In the genomic region with DNA sequence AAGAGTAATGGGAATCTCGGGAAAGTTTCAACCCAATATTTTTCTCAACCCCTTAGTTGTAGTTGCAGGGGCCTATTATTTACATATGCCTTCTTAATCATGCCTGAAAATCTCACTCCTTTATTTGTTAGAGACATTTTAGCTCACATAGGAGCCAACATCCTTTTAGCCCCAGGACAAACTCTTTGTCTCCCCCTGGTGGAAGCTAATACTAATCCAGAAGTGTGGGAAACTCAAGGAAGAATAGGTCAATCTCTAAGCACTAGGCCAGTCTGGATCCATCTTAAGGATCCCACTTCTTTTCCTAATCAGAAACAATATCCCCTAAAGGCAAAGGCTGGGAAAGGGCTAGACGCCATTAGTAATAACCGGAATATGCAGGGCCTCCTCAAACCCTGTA, we compare ENCODE assay signal across 17 cellular contexts.
DNase-seq lines count a peak whose midpoint lies in the region; ATAC-seq, FAIRE-seq and TF ChIP-seq lines count a peak whose summit lies in the region.
"Had no signal": no experiment of that assay in that cellular context is flagged by ENCODE, and none has a peak within 500 bp of the region (broad histone marks: within the 10 kb centered on the region; RNA-seq: fewer than 3 reads in every experiment).

No MANE protein-coding gene starts in this region.

- peak in 1 of 2 experiments; percentile 21 for DNase-seq in A549 (ENCODE audit: low read depth in 1 of 2, low spot score in 1 of 2)
- DNase-seq in GM12864 (ENCODE audit: low read depth): no peak
- peak; percentile 11 for DNase-seq in NB4 (ENCODE audit: low read depth)
- no peak for DNase-seq in endodermal cell
- DNase-seq in NCI-H2081 treated with DMSO at 0.1 percent for 48 hours (lab: John Stamatoyannopoulos, UW): no peak
- DNase-seq in sciatic nerve (ENCODE audit: low spot score): no peak
- DNase-seq in Right ventricle myocardium superior: no peak
- no peak for DNase-seq in activated effector memory CD4-positive, alpha-beta T cell treated with Interleukin-2 at 50 U/mL for 16 hours
- DNase-seq: left cardiac atrium, naive B cell, NCI-H1694, retina, SHP77 treated with DMSO at 0.1 percent for 48 hours had no signal

- POLR2A ChIA-PET in A549 (lab: Yijun Ruan, JAX): no interaction called here

- H3K36me3 ChIP-seq in endodermal cell (ENCODE audit: control insufficient read depth, insufficient read depth, low read length): no peaks in the 10 kb centered on the region
- H3K36me3 ChIP-seq: tibial nerve had no signal

- H3K9me3 Mint-ChIP-seq in endodermal cell: peaks cover 87% of the 10 kb centered on the region

- no peak overlapping the region for H3K27ac Mint-ChIP-seq in endodermal cell
- H3K27ac Mint-ChIP-seq: B cell, brain, naive B cell had no signal

- intact Hi-C loops in sciatic nerve (cut with DNase I): no loop called here
- intact Hi-C loops in Right ventricle myocardium superior (cut with DNase I): no loop called here

- H3K4me1 ChIP-seq in A549 (no peaks in the 10 kb centered on the region), endodermal cell (ENCODE audit: control insufficient read depth, insufficient read depth, low read length) (no peaks in the 10 kb centered on the region)
- H3K4me1 ChIP-seq: tibial nerve had no signal

- H3K27me3 Mint-ChIP-seq in endodermal cell (ENCODE audit: insufficient read depth): no peaks in the 10 kb centered on the region
- H3K27me3 Mint-ChIP-seq: B cell, brain, naive B cell had no signal

- CTCF ChIA-PET in A549 (lab: Yijun Ruan, JAX): interaction anchor here (0.6 kb wide), 1 partner anchor 60 kb away, joined by 4 read pairs; no protein-coding TSS in a partner anchor

- no peak for TF ChIP-seq POLR2A in A549 (IDR thresholded peaks at IDR 0.05; ENCODE audit: low read length)
- TF ChIP-seq POLR2A in NB4 (IDR thresholded peaks at IDR 0.05; ENCODE audit: extremely low read depth, insufficient read length): no peak

- no peaks in the 10 kb centered on the region for H3K27me3 ChIP-seq in endodermal cell (ENCODE audit: control insufficient read depth, insufficient read depth, low read length, poor library complexity, severe bottlenecking)
- H3K27me3 ChIP-seq: tibial nerve had no signal

- peak; percentile 28; the same call in 2 of the 3 replicates for TF ChIP-seq CTCF in A549 (IDR thresholded peaks at IDR 0.05)
- TF ChIP-seq CTCF in GM12864 (IDR thresholded peaks at IDR 0.05; ENCODE audit: low read depth, low read length, missing control alignments): peak; percentile 40
- peak; percentile 38 for TF ChIP-seq CTCF in NB4 (IDR thresholded peaks at IDR 0.05; ENCODE audit: low read depth, low read length)
- TF ChIP-seq CTCF in endodermal cell (conservative IDR thresholded peaks at IDR 0.05): peak; percentile 46

- H3K4me3 Mint-ChIP-seq in endodermal cell: no peak overlapping the region
- H3K4me3 Mint-ChIP-seq: B cell, brain had no signal

- WGBS in A549 (ENCODE audit: missing lambda C conversion rate): 39% methylated on average over 3 of the region's 3 CpGs
- 94 to 100% methylated on average over 2 to 3 of the region's 3 CpGs for WGBS in endodermal cell (ENCODE audit: insufficient coverage in 1 of 2, insufficient read length in 1 of 2), 2 experiments

- H3K4me1 Mint-ChIP-seq in endodermal cell: no peaks in the 10 kb centered on the region
- H3K4me1 Mint-ChIP-seq: B cell, brain, naive B cell had no signal

- no peak overlapping the region for H3K4me2 ChIP-seq in A549

- FAIRE-seq in A549 (lab: Jason Lieb, UNC): no peak
- FAIRE-seq: endometrium had no signal

- peak in 1 of 2 experiments; percentile 38; a peak in 2 of 5 replicates for TF ChIP-seq RAD21 in A549 (conservative IDR thresholded peaks at IDR 0.05 in 1 of 2, IDR thresholded peaks at IDR 0.05 in 1 of 2)

- no peak for TF ChIP-seq EP300 in A549 (IDR thresholded peaks at IDR 0.05)

- H3K27ac ChIP-seq in A549: no peak overlapping the region
- H3K27ac ChIP-seq in endodermal cell (ENCODE audit: low read depth, low read length): no peak overlapping the region
- H3K27ac ChIP-seq: tibial nerve had no signal

- H3K9me3 ChIP-seq in A549: peaks cover 33% of the 10 kb centered on the region; the same call in 2 of the 3 replicates
- peaks cover 80% of the 10 kb centered on the region for H3K9me3 ChIP-seq in endodermal cell (ENCODE audit: control insufficient read depth, low read length)

- H3K4me3 ChIP-seq in A549 (no peak overlapping the region), GM12864 (ENCODE audit: low read depth, low read length) (no peak overlapping the region), NB4 (ENCODE audit: low read depth, low read length) (no peak overlapping the region), endodermal cell (ENCODE audit: low read length) (peak overlapping the region; percentile 23)
- H3K4me3 ChIP-seq: tibial nerve had no signal

- H3K36me3 Mint-ChIP-seq in endodermal cell (ENCODE audit: low read depth): peaks cover 2% of the 10 kb centered on the region
- H3K36me3 Mint-ChIP-seq: brain had no signal

- no peak overlapping the region for H3K9ac ChIP-seq in endodermal cell (ENCODE audit: extremely low read depth, low read length, poor library complexity, severe bottlenecking)

- ATAC-seq in A549 (peak in 1 of 2 experiments; percentile 59; a peak in 2 of 6 replicates), sciatic nerve (no peak), Right ventricle myocardium superior (ENCODE audit: poor library complexity) (no peak)
- ATAC-seq: left cardiac atrium had no signal

TF ChIP-seq in A549, 52 proteins besides CTCF, POLR2A, EP300 and RAD21:
- TF ChIP-seq FOSB (CRISPR knock-in tag; IDR thresholded peaks at IDR 0.05) (no peak), CBX8 (IDR thresholded peaks at IDR 0.05) (no peak)
- TF ChIP-seq, protein P1, sequence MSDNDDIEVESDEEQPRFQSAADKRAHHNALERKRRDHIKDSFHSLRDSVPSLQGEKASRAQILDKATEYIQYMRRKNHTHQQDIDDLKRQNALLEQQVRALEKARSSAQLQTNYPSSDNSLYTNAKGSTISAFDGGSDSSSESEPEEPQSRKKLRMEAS (IDR thresholded peaks at IDR 0.05): no peak
